ENCODE assay signal across 8 cellular contexts in the genomic region with DNA sequence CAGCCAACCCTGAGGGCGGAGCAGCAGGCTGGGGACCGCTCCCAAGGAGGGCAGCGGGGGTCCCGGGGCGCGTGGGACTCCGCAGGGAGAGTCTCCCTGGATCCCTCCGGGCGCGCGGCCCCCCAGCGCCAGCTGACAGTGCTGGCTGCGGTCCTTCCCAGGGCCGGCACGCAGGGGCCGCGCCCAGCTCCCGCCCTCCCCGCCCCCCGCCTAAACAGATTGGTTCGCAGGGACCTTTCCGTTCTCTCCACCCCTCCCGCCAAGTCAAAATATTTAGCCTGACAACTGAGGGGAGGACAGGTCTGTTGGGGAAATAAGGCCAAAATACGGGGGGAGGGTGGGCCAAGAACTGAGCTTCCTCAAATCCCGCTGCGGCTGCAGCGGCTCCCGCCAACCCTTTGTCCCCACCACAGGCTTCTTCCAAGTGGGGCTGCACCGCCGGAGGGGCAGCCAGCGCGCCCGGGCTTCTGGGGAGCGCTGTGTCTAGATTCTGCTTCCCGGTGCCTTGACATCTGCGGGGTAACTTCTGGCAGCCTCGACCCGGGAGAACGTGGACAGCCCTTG. TPM values are rescaled to one million over a fixed set of nuclear protein-coding genes. Genes with fewer than 3 reads are reported as not detected.
DNase-seq lines count a peak whose midpoint lies in the region; ATAC-seq and TF ChIP-seq lines count a peak whose summit lies in the region.

A gene (minus strand): TSS at position 159 of the 564 bp plus-strand sequence. CDS start 496 bp downstream, outside the sequence.

- CTCF ChIA-PET in Calu3 (lab: Charles Lee) = interaction anchor here (0.7 to 3.3 kb wide), 14 partner anchors 11 to 235 kb away, joined by 3 to 49 read pairs (median 6); a partner anchor contains a TSS

- H3K36me3 Mint-ChIP-seq in Calu3 (ENCODE audit: insufficient read depth, unreplicated experiment) (no peaks in the 10 kb centered on the region), endothelial cell (ENCODE audit: low read depth, unreplicated experiment) (peaks cover 10% of the 10 kb centered on the region), neural crest cell (ENCODE audit: low read depth) (no peaks in the 10 kb centered on the region)

- H3K4me1 Mint-ChIP-seq in Calu3 (ENCODE audit: low read depth, unreplicated experiment) (peaks cover 28% of the 10 kb centered on the region), endothelial cell (ENCODE audit: unreplicated experiment) (peaks cover 24% of the 10 kb centered on the region), neural crest cell (peaks cover 27% of the 10 kb centered on the region)

- intact Hi-C loops in Calu3 (cut with micrococcal nuclease; ENCODE audit: unreplicated experiment) = loop anchor here (10.0 kb wide), 1 partner anchor 174 kb away; no protein-coding TSS in a partner anchor

- TF ChIP-seq CTCF in Calu3 (IDR thresholded peaks at IDR 0.05; ENCODE audit: unreplicated experiment) (no peak), endothelial cell (IDR thresholded peaks at IDR 0.05; ENCODE audit: unreplicated experiment) (no peak), neural crest cell (conservative IDR thresholded peaks at IDR 0.05) (no peak)

- no peak for DNase-seq in Calu3
- DNase-seq in OCI-M1 (lab: John Stamatoyannopoulos, UW) = peak; percentile 73
- DNase-seq in endothelial cell (ENCODE audit: low spot score) = no peak
- DNase-seq in neural crest cell (ENCODE audit: low read depth, low spot score) = no peak
- no peak for DNase-seq in NOMO-1 treated with DMSO at 0.1 percent for 48 hours (lab: John Stamatoyannopoulos, UW; ENCODE audit: unreplicated experiment)
- DNase-seq in NCI-H187 (lab: John Stamatoyannopoulos, UW) = no peak

- BruUV-seq in Calu3 (replicated peaks; lab: Mats Ljungman, UMichigan) = no TSS peak

- H3K9me3 Mint-ChIP-seq in Calu3 (ENCODE audit: low read depth, unreplicated experiment) = no peaks in the 10 kb centered on the region
- no peaks in the 10 kb centered on the region for H3K9me3 Mint-ChIP-seq in endothelial cell (ENCODE audit: unreplicated experiment)
- no peaks in the 10 kb centered on the region for H3K9me3 Mint-ChIP-seq in neural crest cell

- H3K4me3 Mint-ChIP-seq in Calu3 (ENCODE audit: low read depth, unreplicated experiment) (peak within 1 kb of the TSS; percentile 58), endothelial cell (ENCODE audit: unreplicated experiment) (peak within 1 kb of the TSS; percentile 57), neural crest cell (peak within 1 kb of the TSS; percentile 79)

- H3K27me3 Mint-ChIP-seq in Calu3 (ENCODE audit: unreplicated experiment) (peaks cover 96% of the 10 kb centered on the region), endothelial cell (ENCODE audit: unreplicated experiment) (peaks cover 39% of the 10 kb centered on the region), neural crest cell (ENCODE audit: low read depth) (peaks cover 83% of the 10 kb centered on the region)

- H3K27ac Mint-ChIP-seq in Calu3 (ENCODE audit: unreplicated experiment) (no peak within 1 kb of the TSS), endothelial cell (ENCODE audit: unreplicated experiment) (no peak within 1 kb of the TSS), neural crest cell (ENCODE audit: unreplicated experiment) (no peak within 1 kb of the TSS)

- ATAC-seq in HG02798 (IDR thresholded peaks at IDR 0.05; ENCODE audit: poor library complexity, unreplicated experiment) (no peak), GM18861 (IDR thresholded peaks at IDR 0.05; ENCODE audit: unreplicated experiment) (no peak)

RNA-seq across cellular contexts. Expression of the gene that starts here (rescaled TPM):
- total RNA-seq in Calu3 (2022) (not detected in 2 replicates), endothelial cell (ENCODE audit: unreplicated experiment) (not detected), neural crest cell (0.07 TPM in 1 of 2 replicates, not detected in the other)
